Comparison of ENCODE assay signal across 24 cellular contexts in genomic region chr1:230964896-230965295, GRCh38.
"Had no signal": no experiment of that assay in that cellular context is flagged by ENCODE, and none has a peak within 500 bp of the region (broad histone marks: within the 10 kb centered on the region; RNA-seq: fewer than 3 reads in every experiment).

No MANE protein-coding gene starts in this region.

- H3K9me3 ChIP-seq: SJSA1 had no signal

- DNase-seq: KBM-7, MV-4-11, NCI-H1048, NCI-H1105 treated with DMSO at 0.1 percent for 48 hours, NCI-H1417 treated with DMSO at 0.1 percent for 48 hours, NCI-H146, NCI-H187, NCI-H2029, NCI-H2081 treated with DMSO at 0.1 percent for 48 hours, NCI-H2171, NCI-H226, NCI-H446, NCI-H510A, NCI-H524 treated with DMSO at 0.1 percent for 48 hours, NCI-H69, NCI-H774, Right ventricle myocardium superior, RPMI8226, SIG-M5 had no signal

- H3K4me1 ChIP-seq: SJSA1 had no signal

- H3K27ac ChIP-seq: HL-60, SJSA1, SK-N-MC had no signal

- FAIRE-seq: HTR-8/SVneo, RCC 7860 had no signal

- H3K36me3 ChIP-seq: SJSA1 had no signal

- H3K4me3 ChIP-seq: SJSA1, SK-N-MC had no signal

- H3K27me3 ChIP-seq: SJSA1 had no signal
